In the genomic region with DNA sequence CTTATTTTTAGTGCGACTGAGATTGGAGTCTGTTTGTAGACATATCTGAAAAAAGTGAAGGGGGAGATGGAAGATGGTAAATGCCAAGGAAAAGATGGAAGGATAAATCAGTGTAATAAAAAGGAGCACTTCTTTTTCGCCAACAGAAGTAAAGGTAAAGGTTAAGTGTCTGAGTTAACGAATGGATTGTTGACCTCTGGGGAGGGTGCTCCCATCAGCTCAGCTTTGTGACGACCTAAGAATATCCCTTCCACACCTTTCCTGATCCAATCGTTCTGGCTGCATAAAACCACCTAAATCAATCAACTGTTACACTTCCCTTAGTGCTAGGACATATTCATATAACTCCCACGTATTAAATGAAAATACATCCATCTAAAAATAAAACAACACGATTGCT, we compare ENCODE assay signal across 8 cellular contexts. TPM values are rescaled to one million over a fixed set of nuclear protein-coding genes. Genes with fewer than 3 reads are reported as not detected.
A peak's percentile ranks its signal among the peaks of the same experiment; 100 is the strongest.
DNase-seq lines count a peak whose midpoint lies in the region; ATAC-seq, FAIRE-seq and TF ChIP-seq lines count a peak whose summit lies in the region.

No MANE protein-coding gene starts in this region.

- H3K4me1 ChIP-seq in GM12878 (ENCODE audit: control insufficient read depth, insufficient read depth, low read length) (no peaks in the 10 kb centered on the region), liver (ENCODE audit: control insufficient read depth in 4 of 4, insufficient read depth in 4 of 4, low read length in 3 of 4) (peaks cover 4 to 14% (median 12%) of the 10 kb centered on the region in 4 donors), transverse colon (peaks cover 11 to 60% (median 21%) of the 10 kb centered on the region in 4 donors)

- no peak for DNase-seq in activated CD8-positive, alpha-beta memory T cell treated with anti-CD3 and anti-CD28 coated beads, Interleukin-2, amount 10 ng/mL, durations not matched to agents 7 days and 5 days
- DNase-seq in activated CD8-positive, alpha-beta memory T cell treated with anti-CD3 and anti-CD28 coated beads, Interleukin-2, amount 50 U/mL, for 4 hours = no peak
- DNase-seq in GM12878 (ENCODE audit: low read depth, low spot score) (peak; percentile 7), transverse colon (no peak), AML-193 (lab: John Stamatoyannopoulos, UW) (no peak), EL (no peak), NCI-H2029 (lab: John Stamatoyannopoulos, UW) (no peak)

- in situ Hi-C loops in GM12878 (cut with MboI) = no loop called here
- in situ Hi-C loops in transverse colon (cut with MboI; ENCODE audit: low pct_ligation_motif_present in 1 of 4, low pct_unique_long_range_greater_than_20kb in 1 of 4, low sequenced_read_pairs in 3 of 4) = no loop called here

- peak overlapping the region; percentile 98 for H3K9ac ChIP-seq in GM12878 (ENCODE audit: control insufficient read depth, insufficient read depth, low read length)
- peak overlapping the region; percentile 88 to 96 for H3K9ac ChIP-seq in liver (ENCODE audit: low read depth in 1 of 2, low read length in 2 of 2)

- no peaks in the 10 kb centered on the region for H3K27me3 Mint-ChIP-seq in activated CD8-positive, alpha-beta memory T cell treated with anti-CD3 and anti-CD28 coated beads, Interleukin-2, amount 10 ng/mL, durations not matched to agents 7 days and 5 days

- POLR2A ChIA-PET in GM12878 (lab: Charles Lee) = no interaction called here

- peaks cover 44% of the 10 kb centered on the region for H3K79me2 ChIP-seq in GM12878 (ENCODE audit: control insufficient read depth, insufficient read depth, low read length)

- H3K36me3 ChIP-seq in GM12878 (ENCODE audit: control insufficient read depth in 2 of 2, insufficient read depth in 2 of 2, low read length in 1 of 2) (no peaks in the 10 kb centered on the region), liver (ENCODE audit: control insufficient read depth in 4 of 4, insufficient read depth in 3 of 4, low read depth in 1 of 4, low read length in 3 of 4) (peaks cover 0 to 7% (median 1%) of the 10 kb centered on the region in 4 donors), transverse colon (no peaks in the 10 kb centered on the region)

- WGBS in GM12878 (ENCODE audit: insufficient coverage, insufficient replicate concordance, low lambda C conversion rate, missing lambda C conversion rate) = 15% methylated on average over 7 of the region's 7 CpGs
- 7% methylated on average over 7 of the region's 7 CpGs for WGBS in liver
- WGBS in transverse colon (ENCODE audit: low coverage in 1 of 2), 2 donors = 10% methylated on average over 7 of the region's 7 CpGs

- TF ChIP-seq CTCF in GM12878 (IDR thresholded peaks at IDR 0.05 in 2 of 3, conservative IDR thresholded peaks at IDR 0.05 in 1 of 3; ENCODE audit: control insufficient read depth in 2 of 3, extremely low read depth in 1 of 3, insufficient read depth in 1 of 3, low read depth in 3 of 3, low read length in 3 of 3) (no peak), liver (IDR thresholded peaks at IDR 0.05; ENCODE audit: low read depth, low read length, missing input control) (no peak), transverse colon (IDR thresholded peaks at IDR 0.05) (no peak)

- intact Hi-C loops in GM12878 (cut with micrococcal nuclease; ENCODE audit: unreplicated experiment) (no loop called here), transverse colon (cut with DNase I; ENCODE audit: low total_unique reads) (no loop called here)

- FAIRE-seq in GM12878 (lab: Jason Lieb, UNC) = no peak

- H3K4me3 ChIP-seq in GM12878 (peak overlapping the region; percentile 88), liver (ENCODE audit: low read depth in 1 of 3, low read length in 3 of 3) (peak overlapping the region; percentile 57 to 91 (median 82)), transverse colon (peak overlapping the region; percentile 45 to 96 (median 72))

- TF ChIP-seq POLR2A in GM12878 (IDR thresholded peaks at IDR 0.05; ENCODE audit: low read depth, low read length) (no peak), transverse colon (IDR thresholded peaks at IDR 0.05) (no peak)

- CTCF ChIA-PET in activated CD8-positive, alpha-beta memory T cell treated with anti-CD3 and anti-CD28 coated beads, Interleukin-2, amount 10 ng/mL, durations not matched to agents 7 days and 5 days (lab: Charles Lee) = no interaction called here
- CTCF ChIA-PET in GM12878 (lab: Yijun Ruan, JAX) = no interaction called here

- peak overlapping the region; percentile 84 for H3K4me2 ChIP-seq in GM12878 (ENCODE audit: control insufficient read depth, insufficient read depth)

- H3K9me3 ChIP-seq in GM12878 (replicated peaks; ENCODE audit: control insufficient read depth, insufficient read depth, low read length) = no peaks in the 10 kb centered on the region
- H3K9me3 ChIP-seq in liver (ENCODE audit: control insufficient read depth in 4 of 4, low read length in 3 of 4) = no peaks in the 10 kb centered on the region
- H3K9me3 ChIP-seq in transverse colon = no peaks in the 10 kb centered on the region

- TF ChIP-seq EP300 in GM12878 (IDR thresholded peaks at IDR 0.05; ENCODE audit: borderline replicate concordance in 1 of 2, control insufficient read depth in 1 of 2, low read depth in 2 of 2, low read length in 2 of 2) = no peak
- TF ChIP-seq EP300 in transverse colon (IDR thresholded peaks at IDR 0.05; ENCODE audit: low read depth) = no peak

- peak overlapping the region; percentile 98 for H3K27ac ChIP-seq in GM12878 (ENCODE audit: control insufficient read depth, insufficient read depth)
- H3K27ac ChIP-seq in liver (ENCODE audit: low read depth in 1 of 2, low read length in 2 of 2) = peak overlapping the region; percentile 96 to 97
- peak overlapping the region; percentile 95 to 99 (median 98) for H3K27ac ChIP-seq in transverse colon

- H3K27me3 ChIP-seq in GM12878 (replicated peaks in 1 of 2; ENCODE audit: control insufficient read depth in 2 of 2, insufficient read depth in 2 of 2, low read length in 1 of 2) (no peaks in the 10 kb centered on the region), liver (ENCODE audit: control insufficient read depth in 4 of 4, insufficient read depth in 4 of 4, low read length in 3 of 4) (no peaks in the 10 kb centered on the region), transverse colon (no peaks in the 10 kb centered on the region)

- RAD21 ChIA-PET in GM12878 (lab: Charles Lee; ENCODE audit: unreplicated experiment) = interaction anchor here (1.3 kb wide), 1 partner anchor 13 kb away, joined by 3 read pairs; no protein-coding TSS in a partner anchor

- peak overlapping the region; percentile 99 for H3K27ac Mint-ChIP-seq in activated CD8-positive, alpha-beta memory T cell treated with anti-CD3 and anti-CD28 coated beads, Interleukin-2, amount 10 ng/mL, durations not matched to agents 7 days and 5 days

- peaks cover 37% of the 10 kb centered on the region for H3K36me3 Mint-ChIP-seq in activated CD8-positive, alpha-beta memory T cell treated with anti-CD3 and anti-CD28 coated beads, Interleukin-2, amount 10 ng/mL, durations not matched to agents 7 days and 5 days

- peaks cover 39% of the 10 kb centered on the region for H3K4me1 Mint-ChIP-seq in activated CD8-positive, alpha-beta memory T cell treated with anti-CD3 and anti-CD28 coated beads, Interleukin-2, amount 10 ng/mL, durations not matched to agents 7 days and 5 days

- H3K9me3 Mint-ChIP-seq in activated CD8-positive, alpha-beta memory T cell treated with anti-CD3 and anti-CD28 coated beads, Interleukin-2, amount 10 ng/mL, durations not matched to agents 7 days and 5 days (ENCODE audit: low read depth) = no peaks in the 10 kb centered on the region

- SMC1A ChIA-PET in GM12878 (lab: Charles Lee; ENCODE audit: uncharacterized antibody, unreplicated experiment) = interaction anchor here (1.0 kb wide), 1 partner anchor 31 kb away, joined by 3 read pairs; no protein-coding TSS in a partner anchor

- TF ChIP-seq RAD21 in GM12878 (IDR thresholded peaks at IDR 0.05; ENCODE audit: insufficient read depth, low read depth, low read length) (no peak), liver (IDR thresholded peaks at IDR 0.05) (no peak)

- no TSS peak for BruUV-seq in GM12878 (replicated peaks; lab: Mats Ljungman, UMichigan)

- peak overlapping the region; percentile 94 for H3K4me3 Mint-ChIP-seq in activated CD8-positive, alpha-beta memory T cell treated with anti-CD3 and anti-CD28 coated beads, Interleukin-2, amount 10 ng/mL, durations not matched to agents 7 days and 5 days

- H2AFZ ChIP-seq in GM12878 (ENCODE audit: control insufficient read depth, low read depth, low read length) = peak overlapping the region; percentile 98

- no peak for ATAC-seq in activated CD8-positive, alpha-beta memory T cell treated with anti-CD3 and anti-CD28 coated beads, Interleukin-2, amount 10 ng/mL, durations not matched to agents 7 days and 5 days
- ATAC-seq in GM12878 = no peak

- no peaks in the 10 kb centered on the region for H4K20me1 ChIP-seq in GM12878 (ENCODE audit: control insufficient read depth, insufficient read depth)

RNA-seq across cellular contexts. Expression of a gene that starts 0.8 kb away (rescaled TPM):
- total RNA-seq in activated CD8-positive, alpha-beta memory T cell treated with anti-CD3 and anti-CD28 coated beads, Interleukin-2, amount 10 ng/mL, durations not matched to agents 7 days and 5 days = 10 to 100 TPM in 1 of 2 experiments, 1 to 10 TPM in 1; 5.3 to 14.0 TPM
- total RNA-seq in GM12878 (2013; cell fraction: nucleolus; rRNA removed) = 15.1 and 16.8 TPM in 2 replicates
- total RNA-seq in GM12878 (2014; rRNA removed) (7.7 and 9.4 TPM in 2 replicates), GM12878 (2014; rRNA removed; fragmentation: Illumina TruSeq; extraction: Trizol) (5.3 and 6.0 TPM in 2 replicates), GM12878 (2021) (6.5 and 7.3 TPM in 2 replicates), liver (1 to 10 TPM; 7.1 to 8.0 TPM), transverse colon (10 to 100 TPM in 2 of 4 donors, 1 to 10 TPM in 1, not detected in 1; 9.4 to 15.0 (median 14.7) TPM)
- 2.7 TPM for polyA plus RNA-seq in GM12878 (2011; ENCODE audit: low read depth)
- polyA plus RNA-seq in GM12878 (2011; rRNA removed) (8.7 and 12.0 TPM in 2 replicates), GM12878 (2014; fragmentation: Illumina TruSeq; extraction: Trizol) (4.9 and 5.4 TPM in 2 replicates), GM12878 (2014; fragmentation: Nextera tagmentation; extraction: Ambion mirVana) (1 to 10 TPM; 1.4 to 3.4 TPM), GM12878 (2014; rRNA removed) (9.1 and 10.4 TPM in 2 replicates), GM12878 (2016; fragmentation: Nextera tagmentation; extraction: Ambion mirVana) (10 to 100 TPM in 1 of 2 experiments, 1 to 10 TPM in 1; 8.2 to 12.0 TPM), liver (10 to 100 TPM in 1 of 2 donors, 1 to 10 TPM in 1; 7.8 to 22.3 TPM)
- 6.5 and 7.1 TPM in 2 replicates for polyA plus RNA-seq in GM12878 (2011; cell fraction: cytosol; rRNA removed)
- 8.7 and 12.3 TPM in 2 replicates for polyA plus RNA-seq in GM12878 (2011; cell fraction: nucleus; rRNA removed)
- polyA plus RNA-seq in GM12878 (2012) = 4.4 and 4.6 TPM in 2 replicates
- polyA minus RNA-seq in GM12878 (2011; rRNA and poly(A)+ RNA removed) = 8.6 and 9.2 TPM in 2 replicates
- polyA minus RNA-seq in GM12878 (2011; cell fraction: cytosol; rRNA and poly(A)+ RNA removed) = 2.7 and 3.0 TPM in 2 replicates
- polyA minus RNA-seq in GM12878 (2011; cell fraction: nucleus; rRNA and poly(A)+ RNA removed) = 18.4 and 19.5 TPM in 2 replicates

RNA-seq across cellular contexts. Expression of a gene that starts 1.0 kb away (rescaled TPM):
- total RNA-seq in activated CD8-positive, alpha-beta memory T cell treated with anti-CD3 and anti-CD28 coated beads, Interleukin-2, amount 10 ng/mL, durations not matched to agents 7 days and 5 days = 10 to 100 TPM; 32.8 to 38.0 TPM
- 20.8 and 22.0 TPM in 2 replicates for total RNA-seq in GM12878 (2013; cell fraction: nucleolus; rRNA removed)
- 21.5 and 21.7 TPM in 2 replicates for total RNA-seq in GM12878 (2014; rRNA removed)
- 29.0 TPM in 2 replicates for total RNA-seq in GM12878 (2014; rRNA removed; fragmentation: Illumina TruSeq; extraction: Trizol)
- 17.2 and 19.5 TPM in 2 replicates for total RNA-seq in GM12878 (2021)
- 11.7 TPM for polyA plus RNA-seq in GM12878 (2011; ENCODE audit: low read depth)
- polyA plus RNA-seq in GM12878 (2011; rRNA removed) = 46.2 and 48.3 TPM in 2 replicates
- 20.1 and 21.3 TPM in 2 replicates for polyA plus RNA-seq in GM12878 (2011; cell fraction: cytosol; rRNA removed)
- polyA plus RNA-seq in GM12878 (2011; cell fraction: nucleus; rRNA removed) = 10.6 and 13.5 TPM in 2 replicates
- polyA plus RNA-seq in GM12878 (2012) = 21.4 and 25.3 TPM in 2 replicates
- 32.2 and 45.1 TPM in 2 replicates for polyA plus RNA-seq in GM12878 (2014; fragmentation: Illumina TruSeq; extraction: Trizol)
- polyA plus RNA-seq in GM12878 (2014; fragmentation: Nextera tagmentation; extraction: Ambion mirVana) = 10 to 100 TPM; 21.6 to 28.9 TPM
- polyA plus RNA-seq in GM12878 (2014; rRNA removed) = 14.5 and 17.0 TPM in 2 replicates
- polyA plus RNA-seq in GM12878 (2016; fragmentation: Nextera tagmentation; extraction: Ambion mirVana) = 10 to 100 TPM; 23.2 to 29.5 TPM
- polyA minus RNA-seq in GM12878 (2011; rRNA and poly(A)+ RNA removed) = 52.5 and 93.1 TPM in 2 replicates
- 25.4 and 30.3 TPM in 2 replicates for polyA minus RNA-seq in GM12878 (2011; cell fraction: cytosol; rRNA and poly(A)+ RNA removed)
- 16.7 and 23.0 TPM in 2 replicates for polyA minus RNA-seq in GM12878 (2011; cell fraction: nucleus; rRNA and poly(A)+ RNA removed)
- 10 to 100 TPM; 16.0 to 23.0 TPM for total RNA-seq in liver
- polyA plus RNA-seq in liver = 10 to 100 TPM; 11.1 to 11.9 TPM
- 10 to 100 TPM in 3 of 4 donors, 1 to 10 TPM in 1; 5.6 to 25.9 (median 23.1) TPM for total RNA-seq in transverse colon

RNA-seq across cellular contexts. Expression of a gene that starts 39.8 kb away (rescaled TPM):
- total RNA-seq in activated CD8-positive, alpha-beta memory T cell treated with anti-CD3 and anti-CD28 coated beads, Interleukin-2, amount 10 ng/mL, durations not matched to agents 7 days and 5 days = 10 to 100 TPM; 55.5 to 73.2 TPM
- 7.0 and 7.9 TPM in 2 replicates for total RNA-seq in GM12878 (2013; cell fraction: nucleolus; rRNA removed)
- total RNA-seq in GM12878 (2014; rRNA removed) (5.4 and 6.0 TPM in 2 replicates), GM12878 (2014; rRNA removed; fragmentation: Illumina TruSeq; extraction: Trizol) (4.6 and 4.9 TPM in 2 replicates), GM12878 (2021) (4.0 and 5.1 TPM in 2 replicates), liver (10 to 100 TPM; 25.9 to 51.7 TPM), transverse colon (100 to 1,000 TPM in 1 of 4 donors, 10 to 100 TPM in 3; 28.1 to 126 (median 59.0) TPM)
- 9.0 TPM for polyA plus RNA-seq in GM12878 (2011; ENCODE audit: low read depth)
- polyA plus RNA-seq in GM12878 (2011; rRNA removed) (9.0 and 10.7 TPM in 2 replicates), GM12878 (2014; fragmentation: Illumina TruSeq; extraction: Trizol) (2.6 and 4.9 TPM in 2 replicates), GM12878 (2014; fragmentation: Nextera tagmentation; extraction: Ambion mirVana) (1 to 10 TPM; 3.3 to 6.4 TPM), GM12878 (2014; rRNA removed) (4.8 and 4.9 TPM in 2 replicates), GM12878 (2016; fragmentation: Nextera tagmentation; extraction: Ambion mirVana) (10 to 100 TPM; 11.0 to 12.5 TPM), liver (10 to 100 TPM; 36.0 to 42.8 TPM)
- polyA plus RNA-seq in GM12878 (2011; cell fraction: cytosol; rRNA removed) = 4.6 and 6.2 TPM in 2 replicates
- 7.3 and 8.0 TPM in 2 replicates for polyA plus RNA-seq in GM12878 (2011; cell fraction: nucleus; rRNA removed)
- polyA plus RNA-seq in GM12878 (2012) = 8.5 and 10.2 TPM in 2 replicates
- polyA minus RNA-seq in GM12878 (2011; rRNA and poly(A)+ RNA removed) = 1.7 and 3.2 TPM in 2 replicates
- 4.9 and 5.8 TPM in 2 replicates for polyA minus RNA-seq in GM12878 (2011; cell fraction: cytosol; rRNA and poly(A)+ RNA removed)
- polyA minus RNA-seq in GM12878 (2011; cell fraction: nucleus; rRNA and poly(A)+ RNA removed) = 2.7 and 4.4 TPM in 2 replicates
